8 cellular contexts compared by ENCODE assay signal in genomic region chr21:36966066-36966845, GRCh38. TPM values are rescaled to one million over a fixed set of nuclear protein-coding genes. Genes with fewer than 3 reads are reported as not detected.
DNase-seq lines count a peak whose midpoint lies in the region; ATAC-seq and TF ChIP-seq lines count a peak whose summit lies in the region.

TSS of gene HLCS (minus strand) at chr21:36966669. CDS start at chr21:36966638, 31 bp downstream.

- H3K9ac ChIP-seq in HUES6 (ENCODE audit: low read length): peak within 1 kb of the TSS; percentile 82

- H3K27me3 ChIP-seq in HUES6 (ENCODE audit: control insufficient read depth, insufficient read depth, low read length) (no peaks in the 10 kb centered on the region), Peyer's patch (no peaks in the 10 kb centered on the region), neuron (ENCODE audit: insufficient read depth, low read length) (no peaks in the 10 kb centered on the region)

- H3K4me1 ChIP-seq in HUES6 (ENCODE audit: control insufficient read depth, insufficient read depth, low read length) (peaks cover 13% of the 10 kb centered on the region; the same call in 1 of the 2 replicates), Peyer's patch (peaks cover 0 to 10% (median 0%) of the 10 kb centered on the region in 4 donors), neuron (ENCODE audit: insufficient read depth, low read length) (peaks cover 11% of the 10 kb centered on the region)

- H3K9me3 Mint-ChIP-seq in activated T-helper 1 cell treated with anti-CD3 and anti-CD28 coated beads, Interleukin-12 subunit alpha, Interleukin-12 subunit beta, Interleukin-2, Interleukin-4 antibody, amounts not matched to agents 30 ng/mL and 10 ng/mL and 1 ng/mL, durations not matched to agents 14 hours and 24 hours and 36 hours: no peaks in the 10 kb centered on the region

- peak; percentile 46 for DNase-seq in DMS153 (lab: John Stamatoyannopoulos, UW)
- DNase-seq in Peyer's patch: peak; percentile 61 to 90 (median 89)
- peak; percentile 69 for DNase-seq in activated T-helper 1 cell treated with anti-CD3 and anti-CD28 coated beads, Interleukin-12 subunit alpha, Interleukin-12 subunit beta, Interleukin-2, Interleukin-4 antibody, amounts not matched to agents 30 ng/mL and 10 ng/mL and 1 ng/mL, durations not matched to agents 14 hours and 24 hours and 36 hours (ENCODE audit: low spot score)
- peak; percentile 35 for DNase-seq in fibroblast of peridontal ligament (ENCODE audit: extremely low read depth)
- DNase-seq in substantia nigra (lab: John Stamatoyannopoulos, UW): peak in 40 of 49 donors; percentile 9 to 91 (median 43)

- peak within 1 kb of the TSS; percentile 51 for H2AFZ ChIP-seq in neuron (ENCODE audit: low read depth, low read length)

- H3K4me3 Mint-ChIP-seq in activated T-helper 1 cell treated with anti-CD3 and anti-CD28 coated beads, Interleukin-12 subunit alpha, Interleukin-12 subunit beta, Interleukin-2, Interleukin-4 antibody, amounts not matched to agents 30 ng/mL and 10 ng/mL and 1 ng/mL, durations not matched to agents 14 hours and 24 hours and 36 hours: peak within 1 kb of the TSS; percentile 93

- TF ChIP-seq POLR2A in Peyer's patch (IDR thresholded peaks at IDR 0.05): peak; percentile 8 to 58

- H3K27me3 Mint-ChIP-seq in activated T-helper 1 cell treated with anti-CD3 and anti-CD28 coated beads, Interleukin-12 subunit alpha, Interleukin-12 subunit beta, Interleukin-2, Interleukin-4 antibody, amounts not matched to agents 30 ng/mL and 10 ng/mL and 1 ng/mL, durations not matched to agents 14 hours and 24 hours and 36 hours (ENCODE audit: insufficient read depth): no peaks in the 10 kb centered on the region

- intact Hi-C loops in activated T-helper 1 cell treated with anti-CD3 and anti-CD28 coated beads, Interleukin-12 subunit alpha, Interleukin-12 subunit beta, Interleukin-2, Interleukin-4 antibody, amounts not matched to agents 30 ng/mL and 10 ng/mL and 1 ng/mL, durations not matched to agents 14 hours and 24 hours and 36 hours (cut with micrococcal nuclease): loop anchor here (1.0 to 2.0 kb wide), 4 partner anchors 23 to 301 kb away; partner anchors contain the start of genes PIGP, TTC3 and VPS26C

- H3K36me3 ChIP-seq in HUES6 (ENCODE audit: control insufficient read depth, insufficient read depth, low read length) (no peaks in the 10 kb centered on the region), Peyer's patch (no peaks in the 10 kb centered on the region), neuron (ENCODE audit: insufficient read depth, low read length) (peaks cover 4% of the 10 kb centered on the region)

- peak within 1 kb of the TSS; percentile 70; the same call in 1 of the 2 replicates for H3K27ac ChIP-seq in HUES6 (ENCODE audit: low read depth, low read length)
- peak within 1 kb of the TSS; percentile 75 to 95 (median 80) for H3K27ac ChIP-seq in Peyer's patch
- peak within 1 kb of the TSS; percentile 76 for H3K27ac ChIP-seq in substantia nigra (ENCODE audit: low read depth, low read length, poor library complexity, severe bottlenecking)

- H3K9me3 ChIP-seq in HUES6 (ENCODE audit: control insufficient read depth, insufficient read depth, low read depth, low read length) (no peaks in the 10 kb centered on the region), Peyer's patch (no peaks in the 10 kb centered on the region), neuron (ENCODE audit: low read length) (no peaks in the 10 kb centered on the region)

- peak within 1 kb of the TSS; percentile 88 for H3K4me3 ChIP-seq in HUES6 (ENCODE audit: low read depth, low read length)
- peak within 1 kb of the TSS; percentile 52 to 97 (median 81) for H3K4me3 ChIP-seq in Peyer's patch
- H3K4me3 ChIP-seq in neuron (ENCODE audit: low read length): peak within 1 kb of the TSS; percentile 79

- H3K27ac Mint-ChIP-seq in activated T-helper 1 cell treated with anti-CD3 and anti-CD28 coated beads, Interleukin-12 subunit alpha, Interleukin-12 subunit beta, Interleukin-2, Interleukin-4 antibody, amounts not matched to agents 30 ng/mL and 10 ng/mL and 1 ng/mL, durations not matched to agents 14 hours and 24 hours and 36 hours: peak within 1 kb of the TSS; percentile 90

- peaks cover 13% of the 10 kb centered on the region for H3K36me3 Mint-ChIP-seq in activated T-helper 1 cell treated with anti-CD3 and anti-CD28 coated beads, Interleukin-12 subunit alpha, Interleukin-12 subunit beta, Interleukin-2, Interleukin-4 antibody, amounts not matched to agents 30 ng/mL and 10 ng/mL and 1 ng/mL, durations not matched to agents 14 hours and 24 hours and 36 hours (ENCODE audit: low read depth)

- peaks cover 22% of the 10 kb centered on the region for H3K4me1 Mint-ChIP-seq in activated T-helper 1 cell treated with anti-CD3 and anti-CD28 coated beads, Interleukin-12 subunit alpha, Interleukin-12 subunit beta, Interleukin-2, Interleukin-4 antibody, amounts not matched to agents 30 ng/mL and 10 ng/mL and 1 ng/mL, durations not matched to agents 14 hours and 24 hours and 36 hours (ENCODE audit: low read depth)

- ATAC-seq in GM21381 (IDR thresholded peaks at IDR 0.05; ENCODE audit: unreplicated experiment): peak; percentile 82

- peak in 4 of 6 experiments; percentile 12 to 52 (median 30) for TF ChIP-seq CTCF in Peyer's patch (IDR thresholded peaks at IDR 0.05)

RNA-seq across cellular contexts. Expression of gene HLCS, which starts in this region (rescaled TPM):
- 10 to 100 TPM; 14.9 to 27.9 (median 24.3) TPM for total RNA-seq in Peyer's patch
- 12.6 and 15.8 TPM in 2 replicates for total RNA-seq in activated T-helper 1 cell treated with anti-CD3 and anti-CD28 coated beads, Interleukin-12 subunit alpha, Interleukin-12 subunit beta, Interleukin-2, Interleukin-4 antibody, amounts not matched to agents 30 ng/mL and 10 ng/mL and 1 ng/mL, durations not matched to agents 14 hours and 24 hours and 36 hours

Comparison
In these comparisons a context has a peak if more than half of its experiments do, and no peak if none do; other contexts are left out.
1. Peak in every context shown above with its lines: DNase-seq, ATAC-seq, H3K4me3 ChIP-seq and H3K27ac ChIP-seq.
2. DNase-seq: peak in every context shown above with its lines; median percentile 89 in Peyer's patch; 69 in activated T-helper 1 cell treated with anti-CD3 and anti-CD28 coated beads, Interleukin-12 subunit alpha, Interleukin-12 subunit beta, Interleukin-2, Interleukin-4 antibody, amounts not matched to agents 30 ng/mL and 10 ng/mL and 1 ng/mL, durations not matched to agents 14 hours and 24 hours and 36 hours; 46 in DMS153; 43 in substantia nigra; 35 in fibroblast of peridontal ligament.